8 cellular contexts compared by ENCODE assay signal in genomic region chr5:14143843-14144585, GRCh38. TPM values are rescaled to one million over a fixed set of nuclear protein-coding genes. Genes with fewer than 3 reads are reported as not detected.
DNase-seq lines count a peak whose midpoint lies in the region; ATAC-seq and TF ChIP-seq lines count a peak whose summit lies in the region.

No MANE protein-coding gene starts in this region.

- peaks cover 31% of the 10 kb centered on the region; the same call in 1 of the 2 replicates for H4K20me1 ChIP-seq in HCT116 (ENCODE audit: insufficient read depth)

- peaks cover 12 to 33% of the 10 kb centered on the region in 2 experiments for H3K4me1 ChIP-seq in HCT116 (ENCODE audit: control insufficient read depth in 1 of 2, insufficient read depth in 2 of 2, low read length in 2 of 2)

- POLR2A ChIA-PET in HCT116 (lab: Charles Lee), result no interaction called here

- RAD21 ChIA-PET in HCT116 (lab: Charles Lee; ENCODE audit: low non-redundant PET in 1 of 2, low total read pairs in 2 of 2, uncharacterized antibody in 2 of 2, unreplicated experiment in 2 of 2), result no interaction called here

- TF ChIP-seq POLR2A in HCT116 (IDR thresholded peaks at IDR 0.05; ENCODE audit: borderline replicate concordance, extremely low read depth, insufficient read depth, insufficient read length) (no peak), NB4 (IDR thresholded peaks at IDR 0.05; ENCODE audit: extremely low read depth, insufficient read length) (no peak)

- no peak for TF ChIP-seq RAD21 in HCT116 (IDR thresholded peaks at IDR 0.05; ENCODE audit: low read depth)

- H3K4me3 ChIP-seq in HCT116 (replicated peaks in 1 of 2; ENCODE audit: low read depth in 1 of 2, low read length in 2 of 2) (peak overlapping the region; percentile 72 to 97), NB4 (ENCODE audit: low read depth, low read length) (peak overlapping the region; percentile 40)

- H3K36me3 ChIP-seq in HCT116 (ENCODE audit: control insufficient read depth in 1 of 2, insufficient read depth in 2 of 2, low read length in 2 of 2), result no peaks in the 10 kb centered on the region

- no peaks in the 10 kb centered on the region for H3K9me3 ChIP-seq in HCT116 (ENCODE audit: control insufficient read depth in 1 of 2, insufficient read depth in 1 of 2, low read depth in 1 of 2, low read length in 2 of 2)

- CTCF ChIA-PET in HCT116 (lab: Charles Lee), result no interaction called here

- DNase-seq in HCT116 (ENCODE audit: low read depth, low spot score) (no peak), NB4 (ENCODE audit: low read depth) (peak; percentile 50), Right ventricle myocardium superior (peak; percentile 74), posterior vena cava (ENCODE audit: low spot score) (peak; percentile 91), cerebellar nuclear complex (lab: John Stamatoyannopoulos, UW) (no peak), cerebellar cortex (ENCODE audit: low spot score) (no peak)
- peak; percentile 14 for DNase-seq in activated gamma-delta T cell treated with anti-CD3 and anti-CD28 coated beads, Interleukin-2, amount 50 U/mL, for 16 hours (ENCODE audit: low read depth)

- ATAC-seq in GM18498 (IDR thresholded peaks at IDR 0.05; ENCODE audit: unreplicated experiment), result peak; percentile 16
- peak; percentile 4 for ATAC-seq in HCT116
- peak; percentile 2 for ATAC-seq in Right ventricle myocardium superior (ENCODE audit: poor library complexity)

- no peaks in the 10 kb centered on the region; the same call in 1 of the 2 replicates for H3K27me3 ChIP-seq in HCT116 (ENCODE audit: insufficient read depth, low read length)

- no TSS peak for BruUV-seq in HCT116 (replicated peaks; lab: Mats Ljungman, UMichigan)

- H3K9me2 ChIP-seq in HCT116 (ENCODE audit: insufficient read depth), result peaks cover 2% of the 10 kb centered on the region; the same call in 1 of the 2 replicates

- H3K9ac ChIP-seq in HCT116 (ENCODE audit: low read length), result peak overlapping the region; percentile 95

- intact Hi-C loops in HCT116 (cut with micrococcal nuclease), result loop anchor here (2.0 to 10.0 kb wide), 3 partner anchors 33 to 123 kb away; no protein-coding TSS in a partner anchor
- intact Hi-C loops in Right ventricle myocardium superior (cut with DNase I), result no loop called here
- intact Hi-C loops in posterior vena cava (cut with DNase I), result loop anchor here in 1 of 2 donors (2.0 kb wide), 1 partner anchor 127 kb away; no protein-coding TSS in a partner anchor

- H3K79me2 ChIP-seq in HCT116 (ENCODE audit: insufficient read depth, low read length), result peaks cover 53% of the 10 kb centered on the region

- TF ChIP-seq CTCF in HCT116 (IDR thresholded peaks at IDR 0.05 in 2 of 3, conservative IDR thresholded peaks at IDR 0.05 in 1 of 3; ENCODE audit: borderline replicate concordance in 1 of 3, insufficient read depth in 1 of 3, low read depth in 2 of 3, low read length in 2 of 3) (no peak), NB4 (IDR thresholded peaks at IDR 0.05; ENCODE audit: low read depth, low read length) (no peak)

- H3K27ac ChIP-seq in HCT116 (ENCODE audit: low read depth, low read length), result peak overlapping the region; percentile 94

- peak overlapping the region; percentile 96 for H3K4me2 ChIP-seq in HCT116 (ENCODE audit: low read length)

- H2AFZ ChIP-seq in HCT116 (ENCODE audit: low read depth, low read length, poor library complexity, severe bottlenecking), result no peak overlapping the region

TF ChIP-seq in HCT116, 20 proteins besides CTCF, POLR2A, EP300 and RAD21:
- no peak for TF ChIP-seq JUND (IDR thresholded peaks at IDR 0.05)
- no peak for TF ChIP-seq SRF (IDR thresholded peaks at IDR 0.05; ENCODE audit: low read depth)
- no peak for TF ChIP-seq EZH2 (IDR thresholded peaks at IDR 0.05)
- TF ChIP-seq REST (IDR thresholded peaks at IDR 0.05; ENCODE audit: low read depth), result no peak
- TF ChIP-seq ATF3 (IDR thresholded peaks at IDR 0.05), result no peak
- TF ChIP-seq ZNF274 (IDR thresholded peaks at IDR 0.05; ENCODE audit: low read depth, low read length), result no peak
- no peak for TF ChIP-seq YY1 (IDR thresholded peaks at IDR 0.05; ENCODE audit: extremely low read depth, insufficient replicate concordance, low read depth, low read length)
- TF ChIP-seq EGR1 (IDR thresholded peaks at IDR 0.05; ENCODE audit: low read depth), result peak; percentile 74
- peak; percentile 59; the same call in 1 of the 2 replicates for TF ChIP-seq ZFX (IDR thresholded peaks at IDR 0.05)
- peak; percentile 52 for TF ChIP-seq TCF7L2 (IDR thresholded peaks at IDR 0.05; ENCODE audit: borderline replicate concordance, extremely low read depth, insufficient read depth, insufficient read length)
- no peak for TF ChIP-seq POLR2AphosphoS5 (IDR thresholded peaks at IDR 0.05; ENCODE audit: low read depth, low read length)
- no peak for TF ChIP-seq SIN3A (IDR thresholded peaks at IDR 0.05; ENCODE audit: low read depth)
- no peak for TF ChIP-seq ZBTB33 (IDR thresholded peaks at IDR 0.05; ENCODE audit: extremely low read depth, insufficient replicate concordance, low read length)

RNA-seq across cellular contexts. Expression of gene TRIO, which starts 0.9 kb away (rescaled TPM):
- total RNA-seq in HCT116 (2021; ENCODE audit: unreplicated experiment), result 68.4 TPM
- polyA plus RNA-seq in HCT116 (2012), result 31.0 and 40.5 TPM in 2 replicates
- 56.0 TPM for total RNA-seq in Right ventricle myocardium superior
- total RNA-seq in posterior vena cava, result 100 to 1,000 TPM; 181 to 202 TPM

Comparison
In these comparisons a context has a peak if more than half of its experiments do, and no peak if none do; other contexts are left out.
1. DNase-seq: peak in NB4 (single experiment), activated gamma-delta T cell treated with anti-CD3 and anti-CD28 coated beads, Interleukin-2, amount 50 U/mL, for 16 hours (single experiment), Right ventricle myocardium superior (single experiment) and posterior vena cava (single experiment); none in HCT116 (single experiment), cerebellar nuclear complex (0 of 2) and cerebellar cortex (single experiment).
2. Peak in every context shown above with its lines, with median percentiles within 50 percentile points of each other: ATAC-seq.